Comparison of ENCODE assay signal across 8 cellular contexts in genomic region chr13:24511824-24512207, GRCh38. TPM values are rescaled to one million over a fixed set of nuclear protein-coding genes. Genes with fewer than 3 reads are reported as not detected.
A peak's percentile ranks its signal among the peaks of the same experiment; 100 is the strongest.
DNase-seq lines count a peak whose midpoint lies in the region; ATAC-seq and TF ChIP-seq lines count a peak whose summit lies in the region.

No MANE protein-coding gene starts in this region.

- H3K27me3 ChIP-seq in mucosa of stomach (ENCODE audit: control insufficient read depth, insufficient read depth, low read length): no peaks in the 10 kb centered on the region

- H3K4me1 Mint-ChIP-seq in CD14-positive monocyte: peaks cover 27% of the 10 kb centered on the region
- H3K4me1 Mint-ChIP-seq in central memory CD8-positive, alpha-beta T cell: peaks cover 43% of the 10 kb centered on the region

- peaks cover 12 to 22% of the 10 kb centered on the region in 2 donors for H3K36me3 Mint-ChIP-seq in CD14-positive monocyte
- H3K36me3 Mint-ChIP-seq in central memory CD8-positive, alpha-beta T cell (ENCODE audit: insufficient read depth): peaks cover 4% of the 10 kb centered on the region

- peak overlapping the region; percentile 88 for H3K9ac ChIP-seq in mucosa of stomach (ENCODE audit: low read length)

- intact Hi-C loops in CD14-positive monocyte (cut with micrococcal nuclease): loop anchor here in 1 of 2 donors (10.0 kb wide), 1 partner anchor 227 kb away; no protein-coding TSS in a partner anchor

- DNase-seq in CD14-positive monocyte (ENCODE audit: low spot score) (no peak), NCI-H526 treated with DMSO at 0.1 percent for 48 hours (lab: John Stamatoyannopoulos, UW) (peak; percentile 68), left lobe of liver (ENCODE audit: low spot score) (no peak)
- DNase-seq in central memory CD8-positive, alpha-beta T cell (ENCODE audit: low spot score in 2 of 2): no peak

- no peaks in the 10 kb centered on the region for H3K36me3 ChIP-seq in mucosa of stomach (ENCODE audit: control insufficient read depth, insufficient read depth, low read length)

- no peak for TF ChIP-seq CTCF in CD14-positive monocyte (IDR thresholded peaks at IDR 0.05)

- peak overlapping the region; percentile 92 to 93 for H3K4me3 Mint-ChIP-seq in CD14-positive monocyte
- peak overlapping the region; percentile 81 for H3K4me3 Mint-ChIP-seq in central memory CD8-positive, alpha-beta T cell

- peak overlapping the region; percentile 83 for H3K4me3 ChIP-seq in mucosa of stomach (ENCODE audit: low read length)

- peak overlapping the region; percentile 98 to 99 (median 99) for H3K27ac Mint-ChIP-seq in CD14-positive monocyte
- peak overlapping the region; percentile 80 for H3K27ac Mint-ChIP-seq in central memory CD8-positive, alpha-beta T cell (ENCODE audit: low read depth)

- peaks cover 0 to 3% (median 0%) of the 10 kb centered on the region in 7 donors for H3K9me3 Mint-ChIP-seq in CD14-positive monocyte
- no peaks in the 10 kb centered on the region for H3K9me3 Mint-ChIP-seq in central memory CD8-positive, alpha-beta T cell

- peak; percentile 11 for ATAC-seq in GM21528 (IDR thresholded peaks at IDR 0.05; ENCODE audit: low FRiP score, unreplicated experiment)
- ATAC-seq in central memory CD8-positive, alpha-beta T cell (replicated peaks; ENCODE audit: extremely low read depth, poor library complexity, severe bottlenecking): peak; percentile 14
- ATAC-seq in HG02571 (IDR thresholded peaks at IDR 0.05; ENCODE audit: unreplicated experiment): no peak
- ATAC-seq in HG02885 (IDR thresholded peaks at IDR 0.05; ENCODE audit: poor library complexity, unreplicated experiment): no peak
- ATAC-seq in left lobe of liver: no peak

- peaks cover 6% of the 10 kb centered on the region for H3K4me1 ChIP-seq in mucosa of stomach (ENCODE audit: control insufficient read depth, insufficient read depth, low read length)

- H3K9me3 ChIP-seq in mucosa of stomach (ENCODE audit: control insufficient read depth, low read length): no peaks in the 10 kb centered on the region

- peaks cover 0 to 7% (median 3%) of the 10 kb centered on the region in 3 donors for H3K27me3 Mint-ChIP-seq in CD14-positive monocyte (ENCODE audit: low read depth in 3 of 3)
- H3K27me3 Mint-ChIP-seq in central memory CD8-positive, alpha-beta T cell: no peaks in the 10 kb centered on the region

RNA-seq across cellular contexts. Expression of gene PARP4, which starts 0.8 kb away (rescaled TPM):
- 10 to 100 TPM; 51.9 to 56.8 TPM for polyA plus RNA-seq in CD14-positive monocyte
- 23.1 TPM for total RNA-seq in left lobe of liver

Comparison
In these comparisons a context has a peak if more than half of its experiments do, and no peak if none do; other contexts are left out.
1. ATAC-seq: peak in GM21528 (single experiment) and central memory CD8-positive, alpha-beta T cell (single experiment); none in HG02571 (single experiment), HG02885 (single experiment) and left lobe of liver (single experiment).